9 cellular contexts compared by ENCODE assay signal in the genomic region with DNA sequence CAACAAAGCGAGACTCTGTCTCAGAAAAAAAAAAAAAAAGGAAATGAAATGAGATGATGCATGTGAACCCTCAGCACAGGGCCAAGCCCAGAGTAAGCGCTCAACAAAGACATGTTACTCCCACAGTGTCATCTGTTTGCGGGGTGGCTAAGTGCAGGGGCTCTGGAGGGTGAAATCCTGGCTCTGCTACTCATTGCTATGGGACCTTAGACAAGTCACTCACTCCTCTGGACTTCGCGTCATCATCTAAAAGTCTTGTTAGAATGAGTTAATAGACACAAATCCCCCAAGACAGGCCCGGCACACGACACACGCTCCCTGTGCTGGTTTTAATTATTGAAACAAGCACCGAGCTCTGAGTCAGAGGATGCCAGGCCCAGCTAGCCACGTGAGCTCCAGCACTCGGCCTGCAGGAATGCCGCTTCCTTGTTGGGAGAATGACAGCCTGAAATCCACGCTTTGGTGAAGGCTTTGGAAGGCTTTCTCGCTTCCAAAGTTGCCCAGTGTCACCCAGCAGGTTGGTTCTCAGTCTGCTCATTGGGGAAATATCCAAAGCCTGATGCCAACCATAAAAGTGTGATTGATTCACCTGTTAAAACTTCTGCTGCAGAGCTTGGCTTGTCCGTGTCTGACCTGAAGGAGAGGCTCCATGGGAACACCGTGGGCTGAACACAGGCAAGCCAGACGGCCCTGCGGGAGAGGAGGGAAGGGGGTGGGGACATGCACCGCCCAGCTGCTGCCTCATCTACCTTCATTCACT. TPM values are rescaled to one million over a fixed set of nuclear protein-coding genes. Genes with fewer than 3 reads are reported as not detected.
DNase-seq lines count a peak whose midpoint lies in the region; ATAC-seq, FAIRE-seq and TF ChIP-seq lines count a peak whose summit lies in the region.
"Had no signal": no experiment of that assay in that cellular context is flagged by ENCODE, and none has a peak within 500 bp of the region (broad histone marks: within the 10 kb centered on the region; RNA-seq: fewer than 3 reads in every experiment).

No MANE protein-coding gene starts in this region.

- POLR2A ChIA-PET in H1 (lab: Charles Lee; ENCODE audit: partially characterized antibody), result interaction anchor here (1.1 kb wide), 2 partner anchors 14 to 37 kb away, joined by 3 read pairs; partner anchors contain the start of gene TARDBP
- POLR2A ChIA-PET in CD8-positive, alpha-beta T cell (lab: Charles Lee), result no interaction called here

- H3K36me3 Mint-ChIP-seq in osteocyte (ENCODE audit: unreplicated experiment), result no peaks in the 10 kb centered on the region
- no peaks in the 10 kb centered on the region for H3K36me3 Mint-ChIP-seq in CD14-positive monocyte
- no peaks in the 10 kb centered on the region for H3K36me3 Mint-ChIP-seq in CD8-positive, alpha-beta T cell

- TF ChIP-seq POLR2A in H1 (IDR thresholded peaks at IDR 0.05; ENCODE audit: control extremely low read depth in 1 of 2, low read depth in 2 of 2, low read length in 2 of 2), result no peak
- no peak for TF ChIP-seq POLR2A in spleen (IDR thresholded peaks at IDR 0.05)

- H3K4me1 Mint-ChIP-seq in osteocyte (ENCODE audit: unreplicated experiment) (peaks cover 34% of the 10 kb centered on the region), CD14-positive monocyte (peaks cover 15% of the 10 kb centered on the region)
- no peaks in the 10 kb centered on the region for H3K4me1 Mint-ChIP-seq in CD8-positive, alpha-beta T cell (ENCODE audit: low read depth)

- H2AK5ac ChIP-seq in H1 (ENCODE audit: low read depth, low read length), result no peak overlapping the region

- no peak for FAIRE-seq in H1 (lab: Jason Lieb, UNC)
- FAIRE-seq: TTC549 had no signal

- H3K4me3 ChIP-seq in H1 (ENCODE audit: extremely low read depth in 1 of 4, insufficient read depth in 2 of 4, low read depth in 3 of 4, low read length in 4 of 4) (no peak overlapping the region), spleen (no peak overlapping the region)
- H3K4me3 ChIP-seq in CD8-positive, alpha-beta T cell (ENCODE audit: low read depth, low read length), result no peak overlapping the region

- H3K9me3 Mint-ChIP-seq in osteocyte (ENCODE audit: unreplicated experiment) (no peaks in the 10 kb centered on the region), CD14-positive monocyte (peaks cover 0 to 3% (median 0%) of the 10 kb centered on the region in 7 donors)
- no peaks in the 10 kb centered on the region for H3K9me3 Mint-ChIP-seq in CD8-positive, alpha-beta T cell

- no peaks in the 10 kb centered on the region for H4K20me1 ChIP-seq in H1 (replicated peaks in 1 of 2; ENCODE audit: control insufficient read depth in 1 of 2, insufficient read depth in 2 of 2, low read length in 2 of 2)

- peaks cover 26% of the 10 kb centered on the region for H3K27me3 Mint-ChIP-seq in osteocyte (ENCODE audit: unreplicated experiment)
- peaks cover 18 to 29% (median 20%) of the 10 kb centered on the region in 3 donors for H3K27me3 Mint-ChIP-seq in CD14-positive monocyte (ENCODE audit: low read depth in 3 of 3)
- H3K27me3 Mint-ChIP-seq in CD8-positive, alpha-beta T cell (ENCODE audit: low read depth), result peaks cover 13% of the 10 kb centered on the region

- TF ChIP-seq CTCF in H1 (IDR thresholded peaks at IDR 0.05; ENCODE audit: control extremely low read depth in 1 of 3, insufficient read depth in 1 of 3, low read depth in 1 of 3, low read length in 3 of 3) (no peak), osteocyte (IDR thresholded peaks at IDR 0.05) (no peak), spleen (IDR thresholded peaks at IDR 0.05 in 8 of 11, conservative IDR thresholded peaks at IDR 0.05 in 3 of 11) (no peak), CD14-positive monocyte (IDR thresholded peaks at IDR 0.05) (no peak)
- no peak for TF ChIP-seq CTCF in CD8-positive, alpha-beta T cell (IDR thresholded peaks at IDR 0.05)

- WGBS in H1 (ENCODE audit: extremely low coverage in 1 of 2, insufficient coverage in 1 of 2, insufficient read length in 1 of 2, insufficient replicate concordance in 2 of 2, low coverage in 1 of 2, low lambda C conversion rate in 2 of 2, missing lambda C conversion rate in 1 of 2), 2 experiments, result 84% methylated on average over 18 of the region's 19 CpGs; no CpG with 5 or more reads in 1 of the 2 experiments
- WGBS in spleen, 5 donors, result 64 to 89% (median 82%) methylated on average over 16 to 19 of the region's 19 CpGs

- H3K18ac ChIP-seq in H1 (ENCODE audit: extremely low read depth, low read length), result no peak overlapping the region

- 0 out of 2 replicates have a peak overlapping the region, but pooled peaks have one; percentile 1 for H2AFZ ChIP-seq in H1 (ENCODE audit: low read length)

- H2BK20ac ChIP-seq in H1 (ENCODE audit: low read length), result no peak overlapping the region

- no peak overlapping the region for H2BK12ac ChIP-seq in H1 (ENCODE audit: low read depth, low read length)

- H3K36me3 ChIP-seq in H1 (ENCODE audit: control insufficient read depth in 2 of 4, insufficient read depth in 4 of 4, low read length in 3 of 4) (no peaks in the 10 kb centered on the region), spleen (no peaks in the 10 kb centered on the region)
- no peaks in the 10 kb centered on the region for H3K36me3 ChIP-seq in CD8-positive, alpha-beta T cell (ENCODE audit: insufficient read depth, low read length)

- TF ChIP-seq EP300 in H1 (IDR thresholded peaks at IDR 0.05; ENCODE audit: borderline replicate concordance in 1 of 2, low read depth in 2 of 2, low read length in 2 of 2), result no peak

- H3K9ac ChIP-seq in H1 (replicated peaks in 1 of 4; ENCODE audit: extremely low read depth in 1 of 4, low read depth in 3 of 4, low read length in 3 of 4), result no peak overlapping the region

- CTCF ChIA-PET in H1 (lab: Charles Lee; ENCODE audit: partially characterized antibody), result interaction anchor here (0.6 to 2.9 kb wide), 5 partner anchors 15 to 482 kb away, joined by 3 to 14 read pairs (median 3); no protein-coding TSS in a partner anchor
- CTCF ChIA-PET in CD8-positive, alpha-beta T cell (lab: Charles Lee), result no interaction called here

- H2BK120ac ChIP-seq in H1 (replicated peaks; ENCODE audit: low read depth, low read length), result no peak overlapping the region

- no peaks in the 10 kb centered on the region for H3K79me2 ChIP-seq in H1 (ENCODE audit: control insufficient read depth in 1 of 2, insufficient read depth in 2 of 2, low read length in 2 of 2)

- peaks cover 2% of the 10 kb centered on the region; the same call in 1 of the 2 replicates for H3K23me2 ChIP-seq in H1 (ENCODE audit: low read depth, low read length)

- intact Hi-C loops in spleen (cut with DNase I; ENCODE audit: low total_unique reads), result no loop called here
- intact Hi-C loops in CD14-positive monocyte (cut with micrococcal nuclease), result no loop called here
- intact Hi-C loops in CD8-positive, alpha-beta T cell (cut with DNase I, micrococcal nuclease), result no loop called here

- no peak overlapping the region for H3K56ac ChIP-seq in H1 (replicated peaks; ENCODE audit: insufficient read length, low read depth, low read length)

- no peak overlapping the region for H3K4me2 ChIP-seq in H1 (ENCODE audit: insufficient read depth in 1 of 2, low read depth in 2 of 2, low read length in 2 of 2)

- no peak overlapping the region for H4K8ac ChIP-seq in H1 (ENCODE audit: extremely low read depth, insufficient read depth, low read length)

- H3K14ac ChIP-seq in H1 (ENCODE audit: insufficient read length), result no peak overlapping the region

- H2BK5ac ChIP-seq in H1 (ENCODE audit: low read depth, low read length), result no peak overlapping the region

- no peak for TF ChIP-seq RAD21 in H1 (IDR thresholded peaks at IDR 0.05 in 1 of 2, conservative IDR thresholded peaks at IDR 0.05 in 1 of 2; ENCODE audit: low read depth in 2 of 2, low read length in 2 of 2)

- no peak overlapping the region for H2BK15ac ChIP-seq in H1 (ENCODE audit: low read length)

- H3K27me3 ChIP-seq in H1 (replicated peaks in 1 of 4; ENCODE audit: control insufficient read depth in 3 of 4, extremely low read depth in 1 of 4, insufficient read depth in 3 of 4, low read length in 3 of 4) (no peaks in the 10 kb centered on the region), spleen (replicated peaks in 1 of 7) (peaks cover 0 to 50% (median 9%) of the 10 kb centered on the region in 7 donors)
- H3K27me3 ChIP-seq in CD8-positive, alpha-beta T cell (ENCODE audit: insufficient read depth, low read length), result no peaks in the 10 kb centered on the region

- H4K91ac ChIP-seq in H1 (replicated peaks; ENCODE audit: insufficient read length, low read length), result peak overlapping the region; percentile 61

- H3K4me1 ChIP-seq in H1 (replicated peaks in 1 of 4; ENCODE audit: control insufficient read depth in 3 of 4, insufficient read depth in 4 of 4, low read length in 3 of 4) (peaks cover 10 to 15% (median 11%) of the 10 kb centered on the region in 4 experiments), spleen (peaks cover 0 to 13% (median 0%) of the 10 kb centered on the region in 6 donors)
- no peaks in the 10 kb centered on the region for H3K4me1 ChIP-seq in CD8-positive, alpha-beta T cell (ENCODE audit: insufficient read depth, low read length)

- DNase-seq in DMS53 (lab: John Stamatoyannopoulos, UW), result peak; percentile 86
- DNase-seq in NCI-H2227 (lab: John Stamatoyannopoulos, UW; ENCODE audit: unreplicated experiment), result peak; percentile 64
- DNase-seq in H1 (ENCODE audit: low read depth in 1 of 2, low spot score in 2 of 2), result no peak
- DNase-seq in osteocyte (ENCODE audit: extremely low spot score, unreplicated experiment), result peak; percentile 87
- no peak for DNase-seq in spleen
- no peak for DNase-seq in CD14-positive monocyte (ENCODE audit: low spot score)
- no peak for DNase-seq in stimulated activated CD4-positive, alpha-beta T cell treated with anti-CD3 and anti-CD28 coated beads, Interleukin-4, amount 100 ng/mL, for 1 hour
- no peak for DNase-seq in CD8-positive, alpha-beta T cell

- H3K9me3 ChIP-seq in H1 (ENCODE audit: insufficient read depth in 2 of 2, low read depth in 1 of 2, low read length in 1 of 2) (no peaks in the 10 kb centered on the region), spleen (no peaks in the 10 kb centered on the region)
- H3K9me3 ChIP-seq in CD8-positive, alpha-beta T cell (ENCODE audit: low read length), result no peaks in the 10 kb centered on the region

- H3K23ac ChIP-seq in H1 (ENCODE audit: insufficient read length), result no peak overlapping the region

- ATAC-seq in CD8-positive, alpha-beta T cell, result no peak

- no peak overlapping the region for H4K5ac ChIP-seq in H1 (ENCODE audit: insufficient read length, low read depth, low read length)

- peak overlapping the region; percentile 76 for H3K27ac Mint-ChIP-seq in osteocyte (ENCODE audit: unreplicated experiment)
- H3K27ac Mint-ChIP-seq in CD14-positive monocyte, result no peak overlapping the region
- H3K27ac Mint-ChIP-seq in CD8-positive, alpha-beta T cell, result no peak overlapping the region

- no peaks in the 10 kb centered on the region for H3K79me1 ChIP-seq in H1 (ENCODE audit: low read depth, low read length)

- H3K4me3 Mint-ChIP-seq in osteocyte (ENCODE audit: unreplicated experiment) (no peak overlapping the region), CD14-positive monocyte (no peak overlapping the region)
- H3K4me3 Mint-ChIP-seq in CD8-positive, alpha-beta T cell, result no peak overlapping the region

- H3K4ac ChIP-seq in H1 (replicated peaks; ENCODE audit: insufficient read length, low read depth, low read length), result no peak overlapping the region

- H3K27ac ChIP-seq in H1 (ENCODE audit: low read depth, low read length) (no peak overlapping the region), spleen (no peak overlapping the region)
- H3K27ac ChIP-seq in CD8-positive, alpha-beta T cell (ENCODE audit: low read depth, low read length), result no peak overlapping the region

RNA-seq across cellular contexts. Expression of gene TARDBP, which starts 36.7 kb away (rescaled TPM):
- 232 and 240 TPM in 2 replicates for total RNA-seq in H1 (2021; fragmentation: NEBNext Ultra II Directional; extraction: Animal tissue kit (Norgen Biotek cat#: 25700))
- polyA plus RNA-seq in H1 (2011; rRNA removed) (121 and 144 TPM in 2 replicates), spleen (100 to 1,000 TPM in 1 of 3 donors, 10 to 100 TPM in 2; 88.0 to 123 (median 92.4) TPM), CD14-positive monocyte (10 to 100 TPM; 49.4 to 61.4 TPM)
- 216 TPM for polyA plus RNA-seq in H1 (2011; cell fraction: cytosol; rRNA removed)
- 92.6 TPM for polyA plus RNA-seq in H1 (2011; cell fraction: nucleus; rRNA removed)
- 239 to 401 TPM (median 318 TPM) in 4 replicates for polyA plus RNA-seq in H1 (2012, experiment 1 of 2)
- polyA plus RNA-seq in H1 (2012, experiment 2 of 2), result 40.2 TPM
- 183 TPM for polyA plus RNA-seq in H1 (2013, experiment 1 of 2)
- 175 TPM for polyA plus RNA-seq in H1 (2013, experiment 2 of 2)
- 122 and 124 TPM in 2 replicates for polyA minus RNA-seq in H1 (2011; rRNA and poly(A)+ RNA removed)
- polyA minus RNA-seq in H1 (2011; cell fraction: cytosol; rRNA and poly(A)+ RNA removed), result 148 TPM
- 132 TPM for polyA minus RNA-seq in H1 (2011; cell fraction: nucleus; rRNA and poly(A)+ RNA removed)
- total RNA-seq in osteocyte (117 and 119 TPM in 2 replicates), spleen (100 to 1,000 TPM; 126 to 243 (median 147) TPM)
- 100 to 1,000 TPM; 125 to 131 TPM for total RNA-seq in CD8-positive, alpha-beta T cell

Comparison
In these comparisons a context has a peak if more than half of its experiments do, and no peak if none do; other contexts are left out.
1. DNase-seq: peak in DMS53 (single experiment), NCI-H2227 (single experiment) and osteocyte (single experiment); none in H1 (0 of 2), spleen (single experiment), CD14-positive monocyte (single experiment), stimulated activated CD4-positive, alpha-beta T cell treated with anti-CD3 and anti-CD28 coated beads, Interleukin-4, amount 100 ng/mL, for 1 hour (single experiment) and CD8-positive, alpha-beta T cell (0 of 7).